ENCODE assay signal across 8 cellular contexts in genomic region chr3:93973160-93974126, GRCh38. TPM values are rescaled to one million over a fixed set of nuclear protein-coding genes. Genes with fewer than 3 reads are reported as not detected.
DNase-seq lines count a peak whose midpoint lies in the region; ATAC-seq and TF ChIP-seq lines count a peak whose summit lies in the region.

Gene PROS1 (minus strand): TSS chr3:93973896. CDS start chr3:93973749, 147 bp downstream.

- no peaks in the 10 kb centered on the region for H4K20me1 ChIP-seq in neural cell (ENCODE audit: insufficient read depth)

- H3K4me1 Mint-ChIP-seq in activated naive CD4-positive, alpha-beta T cell treated with anti-CD3 and anti-CD28 coated beads, Interleukin-2, amount 50 U/mL, for 24 hours = peaks cover 12% of the 10 kb centered on the region

- TF ChIP-seq CTCF in neural cell (IDR thresholded peaks at IDR 0.05; ENCODE audit: poor library complexity, severe bottlenecking) = peak; percentile 68

- H3K27ac ChIP-seq in neural cell (ENCODE audit: low read length) (peak within 1 kb of the TSS; percentile 39), temporal lobe (ENCODE audit: low read depth, low read length) (peak within 1 kb of the TSS; percentile 58)

- no peaks in the 10 kb centered on the region for H3F3A ChIP-seq in neural cell (ENCODE audit: insufficient read depth, low read length, poor library complexity, severe bottlenecking)

- no peaks in the 10 kb centered on the region for H3K27me3 ChIP-seq in neural cell (ENCODE audit: insufficient read depth, low read depth, low read length)

- TF ChIP-seq RAD21 in neural cell (conservative IDR thresholded peaks at IDR 0.05) = peak; percentile 60

- no peaks in the 10 kb centered on the region for H3K36me3 Mint-ChIP-seq in activated naive CD4-positive, alpha-beta T cell treated with anti-CD3 and anti-CD28 coated beads, Interleukin-2, amount 50 U/mL, for 24 hours

- no peaks in the 10 kb centered on the region for H3K9me3 ChIP-seq in neural cell (ENCODE audit: low read length)

- H3K4me2 ChIP-seq in neural cell (ENCODE audit: low read length) = peak within 1 kb of the TSS; percentile 70

- peak; percentile 66 for TF ChIP-seq EP300 in neural cell (conservative IDR thresholded peaks at IDR 0.05; ENCODE audit: poor library complexity, severe bottlenecking)

- peak within 1 kb of the TSS; percentile 41 for H2AFZ ChIP-seq in neural cell (ENCODE audit: low read depth, low read length)

- H3K9ac ChIP-seq in neural cell (ENCODE audit: low read length) = peak within 1 kb of the TSS; percentile 64

- peak within 1 kb of the TSS; percentile 72 for H3K27ac Mint-ChIP-seq in activated naive CD4-positive, alpha-beta T cell treated with anti-CD3 and anti-CD28 coated beads, Interleukin-2, amount 50 U/mL, for 24 hours

- DNase-seq in DMS153 treated with DMSO at 0.1 percent for 48 hours (lab: John Stamatoyannopoulos, UW; ENCODE audit: unreplicated experiment) = peak; percentile 12
- peak; percentile 71 for DNase-seq in HuH-7.5 (ENCODE audit: low spot score)
- peak; percentile 62 for DNase-seq in SHP77 treated with DMSO at 0.1 percent for 48 hours (lab: John Stamatoyannopoulos, UW)
- DNase-seq in germinal center (ENCODE audit: low spot score) = peak; percentile 60

- no peaks in the 10 kb centered on the region for H3K79me2 ChIP-seq in neural cell (replicated peaks; ENCODE audit: insufficient read depth, low read length)

- no peaks in the 10 kb centered on the region for H3K36me3 ChIP-seq in neural cell (ENCODE audit: insufficient read depth, low read length)

- H3K9me2 ChIP-seq in neural cell (ENCODE audit: insufficient read depth, low read length) = no peaks in the 10 kb centered on the region

- peak within 1 kb of the TSS; percentile 72 for H3K4me3 ChIP-seq in neural cell (ENCODE audit: low read length)

- ATAC-seq in GM21717 (IDR thresholded peaks at IDR 0.05; ENCODE audit: unreplicated experiment) = peak; percentile 82

- peaks cover 11% of the 10 kb centered on the region for H3K27me3 Mint-ChIP-seq in activated naive CD4-positive, alpha-beta T cell treated with anti-CD3 and anti-CD28 coated beads, Interleukin-2, amount 50 U/mL, for 24 hours

- no peaks in the 10 kb centered on the region for H3K9me3 Mint-ChIP-seq in activated naive CD4-positive, alpha-beta T cell treated with anti-CD3 and anti-CD28 coated beads, Interleukin-2, amount 50 U/mL, for 24 hours

- H3K4me3 Mint-ChIP-seq in activated naive CD4-positive, alpha-beta T cell treated with anti-CD3 and anti-CD28 coated beads, Interleukin-2, amount 50 U/mL, for 24 hours = peak within 1 kb of the TSS; percentile 85

TF ChIP-seq in neural cell, 6 proteins besides CTCF, POLR2A, EP300 and RAD21:
- TF ChIP-seq POLR2AphosphoS5 (IDR thresholded peaks at IDR 0.05) (peak; percentile 41), MXI1 (conservative IDR thresholded peaks at IDR 0.05; ENCODE audit: poor library complexity, severe bottlenecking) (peak; percentile 48), SMC3 (conservative IDR thresholded peaks at IDR 0.05; ENCODE audit: poor library complexity) (peak; percentile 61), REST (IDR thresholded peaks at IDR 0.05; ENCODE audit: borderline replicate concordance) (no peak), EZH2 (IDR thresholded peaks at IDR 0.05; ENCODE audit: borderline replicate concordance, insufficient read depth, low read length, poor library complexity, severe bottlenecking) (no peak), TAF1 (IDR thresholded peaks at IDR 0.05; ENCODE audit: low read depth) (no peak)

RNA-seq across cellular contexts. Expression of gene PROS1, which starts in this region (rescaled TPM):
- 2.8 and 4.9 TPM in 2 replicates for polyA plus RNA-seq in neural cell
- polyA minus RNA-seq in neural cell = 6.7 and 11.4 TPM in 2 replicates
- 7.6 TPM for total RNA-seq in temporal lobe

Comparison
In these comparisons a context has a peak if more than half of its experiments do, and no peak if none do; other contexts are left out.
1. Peak in every context shown above with its lines: DNase-seq, ATAC-seq, H3K4me3 ChIP-seq and H3K27ac ChIP-seq.
2. DNase-seq: peak in every context shown above with its lines; median percentile 71 in HuH-7.5; 62 in SHP77 treated with DMSO at 0.1 percent for 48 hours; 60 in germinal center; 12 in DMS153 treated with DMSO at 0.1 percent for 48 hours.